In the genomic region with DNA sequence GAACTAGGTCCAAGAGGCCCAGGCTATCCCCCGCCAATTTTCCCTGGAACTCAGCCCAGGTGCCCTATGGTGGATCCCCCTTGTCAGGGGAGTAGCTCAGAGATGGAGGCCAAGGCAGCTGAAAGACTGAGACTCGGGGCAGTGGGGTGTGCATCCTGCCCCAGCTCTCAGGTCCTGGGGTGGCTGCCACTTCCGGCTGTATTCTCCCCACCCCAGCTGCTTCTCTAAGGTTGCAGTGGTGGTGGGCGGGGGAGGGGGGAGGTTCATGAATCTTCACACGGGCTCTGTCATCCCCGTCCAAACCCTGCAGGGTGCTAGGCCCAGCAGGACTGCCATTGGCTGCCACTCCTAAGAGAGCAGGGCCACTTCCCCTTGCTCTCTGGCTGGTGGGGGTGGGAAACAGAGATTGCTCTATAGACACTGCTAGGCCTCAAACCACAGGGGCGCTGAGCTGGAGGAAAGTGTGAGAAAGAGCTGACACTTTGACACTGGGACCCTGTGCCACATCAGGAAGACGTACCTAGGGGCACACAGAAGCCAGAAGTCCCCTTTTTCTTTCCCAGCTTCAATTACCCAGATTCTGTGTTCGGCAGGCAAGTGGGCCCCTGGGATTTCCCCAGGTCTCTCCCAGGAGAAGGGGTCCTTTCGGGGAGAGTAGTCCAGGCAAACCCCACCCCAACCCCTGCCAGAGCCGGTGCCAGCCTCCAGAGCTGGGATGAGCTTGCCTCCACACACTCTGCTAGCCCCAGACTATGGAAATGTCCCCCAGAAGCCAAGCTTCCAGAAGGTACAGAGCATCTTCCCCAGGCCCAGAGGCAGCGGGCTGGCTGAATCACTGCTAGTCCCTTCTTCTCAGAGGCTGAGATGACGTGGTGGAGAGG, we compare ENCODE assay signal across 8 cellular contexts. TPM values are rescaled to one million over a fixed set of nuclear protein-coding genes. Genes with fewer than 3 reads are reported as not detected.
A peak's percentile ranks its signal among the peaks of the same experiment; 100 is the strongest.
DNase-seq lines count a peak whose midpoint lies in the region; ATAC-seq and TF ChIP-seq lines count a peak whose summit lies in the region.

No MANE protein-coding gene starts in this region.

- peaks cover 45% of the 10 kb centered on the region for H3K36me3 Mint-ChIP-seq in activated naive CD8-positive, alpha-beta T cell treated with anti-CD3 and anti-CD28 coated beads, Interleukin-2, amount 50 U/mL, for 24 hours (ENCODE audit: low read depth)
- no peaks in the 10 kb centered on the region for H3K36me3 Mint-ChIP-seq in HFFc6 (ENCODE audit: low read depth)

- DNase-seq in T-helper 2 cell (peak; percentile 15 to 97 (median 67)), DMS114 treated with DMSO at 0.1 percent for 48 hours (lab: John Stamatoyannopoulos, UW; ENCODE audit: unreplicated experiment) (no peak), SJCRH30 (no peak), HFFc6 (no peak)
- DNase-seq in activated naive CD8-positive, alpha-beta T cell treated with anti-CD3 and anti-CD28 coated beads, Interleukin-2, amount 50 U/mL, for 24 hours: peak; percentile 74
- DNase-seq in stimulated activated CD4-positive, alpha-beta T cell treated with anti-CD3 and anti-CD28 coated beads, Interleukin-12 subunit alpha, Interleukin-12 subunit beta, amount 100 ng/mL, for 24 hours (ENCODE audit: low read depth in 2 of 2): peak; percentile 60 to 73

- no peaks in the 10 kb centered on the region for H3K9me3 ChIP-seq in SJCRH30 (replicated peaks)

- H3K4me3 Mint-ChIP-seq in activated naive CD8-positive, alpha-beta T cell treated with anti-CD3 and anti-CD28 coated beads, Interleukin-2, amount 50 U/mL, for 24 hours: peak overlapping the region; percentile 93
- H3K4me3 Mint-ChIP-seq in HFFc6: no peak overlapping the region

- no peaks in the 10 kb centered on the region for H3K27me3 ChIP-seq in SJCRH30

- in situ Hi-C loops in GM18951 (cut with MboI; ENCODE audit: low sequenced_read_pairs, unreplicated experiment): no loop called here

- no peak for TF ChIP-seq CTCF in HFFc6 (IDR thresholded peaks at IDR 0.05)

- ATAC-seq in HG03095 (IDR thresholded peaks at IDR 0.05; ENCODE audit: unreplicated experiment): peak; percentile 67
- ATAC-seq in activated naive CD8-positive, alpha-beta T cell treated with anti-CD3 and anti-CD28 coated beads, Interleukin-2, amount 50 U/mL, for 24 hours: peak; percentile 92

- no peaks in the 10 kb centered on the region for H3K36me3 ChIP-seq in SJCRH30

- no peak overlapping the region for H3K27ac ChIP-seq in SJCRH30

- H3K4me1 ChIP-seq in SJCRH30: no peaks in the 10 kb centered on the region

- no peak overlapping the region for H3K4me3 ChIP-seq in SJCRH30

- peaks cover 63% of the 10 kb centered on the region for H3K4me1 Mint-ChIP-seq in activated naive CD8-positive, alpha-beta T cell treated with anti-CD3 and anti-CD28 coated beads, Interleukin-2, amount 50 U/mL, for 24 hours
- H3K4me1 Mint-ChIP-seq in HFFc6 (ENCODE audit: low read depth): no peaks in the 10 kb centered on the region

- peak; percentile 64 for TF ChIP-seq POLR2A in GM18951 (IDR thresholded peaks at IDR 0.05; ENCODE audit: extremely low read depth, insufficient read depth, insufficient read length)

- H3K27me3 Mint-ChIP-seq in activated naive CD8-positive, alpha-beta T cell treated with anti-CD3 and anti-CD28 coated beads, Interleukin-2, amount 50 U/mL, for 24 hours: no peaks in the 10 kb centered on the region
- peaks cover 7% of the 10 kb centered on the region for H3K27me3 Mint-ChIP-seq in HFFc6 (ENCODE audit: insufficient read depth)

- no peaks in the 10 kb centered on the region for H3K9me3 Mint-ChIP-seq in activated naive CD8-positive, alpha-beta T cell treated with anti-CD3 and anti-CD28 coated beads, Interleukin-2, amount 50 U/mL, for 24 hours
- no peaks in the 10 kb centered on the region for H3K9me3 Mint-ChIP-seq in HFFc6

- peak overlapping the region; percentile 94 for H3K27ac Mint-ChIP-seq in activated naive CD8-positive, alpha-beta T cell treated with anti-CD3 and anti-CD28 coated beads, Interleukin-2, amount 50 U/mL, for 24 hours
- no peak overlapping the region for H3K27ac Mint-ChIP-seq in HFFc6

RNA-seq across cellular contexts. Expression of a gene that starts 1.6 kb away (rescaled TPM):
- 0.05 TPM in 1 of 2 replicates, not detected in the other for total RNA-seq in SJCRH30 (2014; rRNA removed; shearing (Covaris generic))
- total RNA-seq in HFFc6 (2021; fragmentation: NEBNext Ultra II Directional; extraction: Animal tissue kit (Norgen Biotek cat#: 25700)): not detected

RNA-seq across cellular contexts. Expression of a gene that starts 42.6 kb away (rescaled TPM):
- total RNA-seq in SJCRH30 (2014; rRNA removed; shearing (Covaris generic)): 0.14 and 0.25 TPM in 2 replicates
- total RNA-seq in HFFc6 (2021; fragmentation: NEBNext Ultra II Directional; extraction: Animal tissue kit (Norgen Biotek cat#: 25700)): not detected

Comparison
In these comparisons a context has a peak if more than half of its experiments do, and no peak if none do; other contexts are left out.
1. DNase-seq: peak in T-helper 2 cell (5 of 5), activated naive CD8-positive, alpha-beta T cell treated with anti-CD3 and anti-CD28 coated beads, Interleukin-2, amount 50 U/mL, for 24 hours (single experiment) and stimulated activated CD4-positive, alpha-beta T cell treated with anti-CD3 and anti-CD28 coated beads, Interleukin-12 subunit alpha, Interleukin-12 subunit beta, amount 100 ng/mL, for 24 hours (2 of 2); none in DMS114 treated with DMSO at 0.1 percent for 48 hours (single experiment), SJCRH30 (0 of 2) and HFFc6 (single experiment).